In genomic region chr13:27535546-27535945, GRCh38 we compare ENCODE assay signal across 22 cellular contexts.
"Had no signal": no experiment of that assay in that cellular context is flagged by ENCODE, and none has a peak within 500 bp of the region (broad histone marks: within the 10 kb centered on the region; RNA-seq: fewer than 3 reads in every experiment).

No MANE protein-coding gene starts in this region.

- H3K4me1 ChIP-seq: breast epithelium had no signal

- FAIRE-seq: urothelium cell line had no signal

- H3K27me3 ChIP-seq: breast epithelium, heart left ventricle, ovary, tibial nerve had no signal

- H3K27ac ChIP-seq: breast epithelium, epithelial cell of prostate, heart left ventricle, neutrophil, ovary, psoas muscle, skin epidermis, tibial nerve had no signal

- H3K36me3 ChIP-seq: breast epithelium, heart left ventricle, neutrophil, ovary, tibial nerve had no signal

- ATAC-seq: activated T-cell treated with anti-CD3 and anti-CD28 coated beads, Interleukin-2, amount 50 U/mL, for 4 hours; heart left ventricle; left cardiac atrium; psoas muscle; right cardiac atrium had no signal

- H3K9me3 ChIP-seq: breast epithelium, heart left ventricle, neutrophil, ovary, psoas muscle, tibial nerve had no signal

- H3K4me3 ChIP-seq: breast epithelium, heart left ventricle, ovary, psoas muscle, skin epidermis, tibial nerve had no signal

- DNase-seq: activated CD4-positive, alpha-beta T cell treated with anti-CD3 and anti-CD28 coated beads, Interleukin-2, amount 50 U/mL, for 48 hours; activated CD4-positive, CD25-positive, alpha-beta regulatory T cell treated with anti-CD3 and anti-CD28 coated beads, Interleukin-2, amount 50 U/mL, for 72 hours; activated CD8-positive, alpha-beta memory T cell treated with anti-CD3 and anti-CD28 coated beads, Interleukin-2, amount 50 U/mL, for 48 hours; activated naive CD4-positive, alpha-beta T cell treated with Interleukin-2 at 50 U/mL for 16 hours; activated naive CD8-positive, alpha-beta T cell treated with anti-CD3 and anti-CD28 coated beads for 36 hours; activated T-cell treated with anti-CD3 and anti-CD28 coated beads, Interleukin-2, amount 50 U/mL, for 4 hours; amniotic stem cell; cortex of kidney; endodermal cell; heart left ventricle; islet precursor cell; left cardiac atrium; ovary; psoas muscle; right cardiac atrium; stimulated activated CD4-positive, alpha-beta T cell treated with anti-CD3 and anti-CD28 coated beads, Interleukin-1b, Interleukin-23, amount 100 ng/mL, for 48 hours had no signal
